Comparison of ENCODE assay signal across 16 cellular contexts in the genomic region with DNA sequence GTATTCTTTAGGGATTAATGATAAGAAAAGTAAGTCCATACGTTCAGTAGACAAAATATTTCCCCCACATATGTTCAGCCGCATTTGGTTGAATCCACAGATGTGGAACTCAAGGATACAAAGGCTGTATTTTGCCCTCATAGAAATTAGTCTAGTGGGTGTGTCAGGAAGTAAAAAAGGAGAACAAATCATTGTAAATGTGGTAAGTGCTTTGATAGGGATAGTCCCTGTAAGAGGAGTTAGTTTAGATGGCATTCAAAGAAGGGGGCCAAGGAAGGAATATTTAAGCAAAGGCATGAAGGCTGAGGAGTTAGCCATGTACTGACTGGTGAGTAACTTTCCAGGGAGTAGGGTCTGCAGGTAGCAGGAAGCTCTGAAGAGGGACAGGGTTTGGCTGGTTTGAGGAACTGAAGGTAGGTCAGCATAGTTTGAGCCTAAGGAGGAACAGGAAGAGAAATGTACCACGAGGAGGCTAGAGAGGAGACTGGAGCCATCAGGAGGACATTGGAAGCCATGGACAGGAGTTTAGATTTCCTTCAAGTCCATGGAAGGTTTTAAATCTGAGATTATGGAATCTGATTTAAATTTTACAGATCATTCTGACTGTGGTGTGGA.
"Had no signal": no experiment of that assay in that cellular context is flagged by ENCODE, and none has a peak within 500 bp of the region (broad histone marks: within the 10 kb centered on the region; RNA-seq: fewer than 3 reads in every experiment).

No MANE protein-coding gene starts in this region.

- H3K4me3 ChIP-seq: breast epithelium, dorsolateral prefrontal cortex, mucosa of descending colon, smooth muscle cell, tibial artery had no signal

- H3K4me1 ChIP-seq: breast epithelium, tibial artery had no signal

- DNase-seq: activated CD4-positive, alpha-beta memory T cell treated with anti-CD3 and anti-CD28 coated beads for 36 hours; activated naive CD4-positive, alpha-beta T cell; activated T-cell treated with anti-CD3 and anti-CD28 coated beads, Interleukin-2, amount 50 U/mL, for 72 hours; aorta; dorsolateral prefrontal cortex; immature natural killer cell; mucosa of descending colon; occipital lobe; right cardiac atrium; T-helper 2 cell; tibial artery had no signal

- H3K9me3 ChIP-seq: breast epithelium, mucosa of descending colon, tibial artery had no signal

- ATAC-seq: activated CD4-positive, CD25-positive, alpha-beta regulatory T cell treated with anti-CD3 and anti-CD28 coated beads, Interleukin-2, amount 50 U/mL, for 24 hours; activated T-cell treated with anti-CD3 and anti-CD28 coated beads, Interleukin-2, amount 50 U/mL, for 72 hours; esophagus mucosa; mucosa of descending colon; natural killer cell treated with Interleukin-12 subunit alpha and Interleukin-12 subunit beta and Interleukin-15 and Interleukin-18, amount 100 ng/mL, for 72 hours; right cardiac atrium had no signal

- H3K27ac ChIP-seq: breast epithelium, dorsolateral prefrontal cortex, tibial artery had no signal

- H3K36me3 ChIP-seq: breast epithelium, tibial artery had no signal

- H3K27me3 ChIP-seq: breast epithelium, tibial artery had no signal
